In genomic region chr18:76529433-76529811, GRCh38 we compare ENCODE assay signal across 10 cellular contexts. TPM values are rescaled to one million over a fixed set of nuclear protein-coding genes. Genes with fewer than 3 reads are reported as not detected.
DNase-seq lines count a peak whose midpoint lies in the region; ATAC-seq and TF ChIP-seq lines count a peak whose summit lies in the region.
"Had no signal": no experiment of that assay in that cellular context is flagged by ENCODE, and none has a peak within 500 bp of the region (broad histone marks: within the 10 kb centered on the region; RNA-seq: fewer than 3 reads in every experiment).

No MANE protein-coding gene starts in this region.

- TF ChIP-seq CTCF in IMR-90 (conservative IDR thresholded peaks at IDR 0.05; ENCODE audit: low read depth, low read length) (no peak), fibroblast of lung (conservative IDR thresholded peaks at IDR 0.05 in 1 of 2, IDR thresholded peaks at IDR 0.05 in 1 of 2; ENCODE audit: low read depth in 1 of 2, low read length in 2 of 2) (no peak), osteoblast (IDR thresholded peaks at IDR 0.05; ENCODE audit: extremely low read depth, low read depth, low read length) (no peak), colonic mucosa (IDR thresholded peaks at IDR 0.05) (no peak)

- H3K14ac ChIP-seq in IMR-90 (replicated peaks; ENCODE audit: low read depth, low read length) = peak overlapping the region; percentile 41; the same call in 1 of the 2 replicates

- H2BK20ac ChIP-seq in IMR-90 (ENCODE audit: low read depth, low read length) = no peak overlapping the region

- H3K4me1 ChIP-seq in ACC112 (ENCODE audit: control insufficient read depth, insufficient read depth, low read length, unreplicated experiment) = peaks cover 15% of the 10 kb centered on the region
- peaks cover 5% of the 10 kb centered on the region; the same call in 1 of the 2 replicates for H3K4me1 ChIP-seq in IMR-90 (ENCODE audit: control insufficient read depth, insufficient read depth, low read length)
- H3K4me1 ChIP-seq in fibroblast of lung (ENCODE audit: control insufficient read depth, extremely low read depth, insufficient read depth, low read length) = peaks cover 4% of the 10 kb centered on the region
- H3K4me1 ChIP-seq in osteoblast (ENCODE audit: insufficient read depth, low read length) = peaks cover 7% of the 10 kb centered on the region
- no peaks in the 10 kb centered on the region for H3K4me1 ChIP-seq in colonic mucosa

- POLR2A ChIA-PET in IMR-90 (lab: Charles Lee; ENCODE audit: unreplicated experiment) = no interaction called here

- WGBS in IMR-90 (ENCODE audit: extremely low coverage in 2 of 2, insufficient read length in 1 of 2), 2 experiments = 91% methylated on average over 15 of the region's 23 CpGs; no CpG with 5 or more reads in 1 of the 2 experiments

- TF ChIP-seq RAD21 in IMR-90 (IDR thresholded peaks at IDR 0.05; ENCODE audit: low read length) = no peak

- CTCF ChIA-PET in IMR-90 (lab: Yijun Ruan, JAX) = interaction anchor here (1.1 kb wide), 1 partner anchor 35 kb away, joined by 3 read pairs; no protein-coding TSS in a partner anchor

- peak overlapping the region; percentile 66 to 89; a peak in 3 of 4 replicates for H4K8ac ChIP-seq in IMR-90 (ENCODE audit: low read depth in 2 of 2, low read length in 2 of 2)

- in situ Hi-C loops in IMR-90 (cut with MboI; ENCODE audit: low sequenced_read_pairs) = no loop called here

- BruUV-seq in IMR-90 (replicated peaks; lab: Mats Ljungman, UMichigan) = no TSS peak

- no peaks in the 10 kb centered on the region for H3K9me1 ChIP-seq in IMR-90 (ENCODE audit: insufficient read depth, low read length)

- H3K9ac ChIP-seq in IMR-90 (ENCODE audit: low read depth, low read length) (no peak overlapping the region), fibroblast of lung (ENCODE audit: insufficient read depth, low read length) (no peak overlapping the region), colonic mucosa (ENCODE audit: low read depth in 2 of 2, low read length in 2 of 2) (no peak overlapping the region)

- peak overlapping the region; percentile 66; the same call in 1 of the 2 replicates for H2BK120ac ChIP-seq in IMR-90 (ENCODE audit: low read depth, low read length)

- H3K4ac ChIP-seq in IMR-90 (ENCODE audit: low read depth, low read length) = peak overlapping the region; percentile 51; the same call in 1 of the 2 replicates

- H3K4me2 ChIP-seq in IMR-90 (ENCODE audit: low read depth, low read length) (no peak overlapping the region), fibroblast of lung (ENCODE audit: extremely low read depth, insufficient read depth, low read length) (peak overlapping the region; percentile 94), osteoblast (ENCODE audit: insufficient read depth, low read length) (peak overlapping the region; percentile 83)

- H3K4me3 ChIP-seq in ACC112 (ENCODE audit: low read depth, low read length) (0 out of 2 replicates have a peak overlapping the region, but pooled peaks have one; percentile 70), IMR-90 (ENCODE audit: insufficient read depth, low read depth, low read length) (no peak overlapping the region), fibroblast of lung (replicated peaks in 1 of 4; ENCODE audit: control extremely low read depth in 1 of 4, insufficient read depth in 1 of 4, low read depth in 3 of 4, low read length in 4 of 4) (peak overlapping the region in 3 of 4 experiments; percentile 44 to 61 (median 49)), osteoblast (ENCODE audit: insufficient read depth, low read length) (peak overlapping the region; percentile 63), colonic mucosa (no peak overlapping the region)

- H3K56ac ChIP-seq in IMR-90 (ENCODE audit: extremely low read depth, insufficient read depth, low read length) = no peak overlapping the region

- H3K27me3 ChIP-seq in ACC112 (ENCODE audit: insufficient read depth, low read length) (no peaks in the 10 kb centered on the region), IMR-90 (ENCODE audit: control insufficient read depth, insufficient read depth, low read length) (no peaks in the 10 kb centered on the region), fibroblast of lung (ENCODE audit: control insufficient read depth, insufficient read depth, low read length) (no peaks in the 10 kb centered on the region), osteoblast (ENCODE audit: insufficient read depth, low read length) (peaks cover 35% of the 10 kb centered on the region), colonic mucosa (no peaks in the 10 kb centered on the region)

- no peaks in the 10 kb centered on the region for H3K36me3 ChIP-seq in ACC112 (ENCODE audit: insufficient read depth, low read length)
- no peaks in the 10 kb centered on the region for H3K36me3 ChIP-seq in IMR-90 (ENCODE audit: control insufficient read depth, insufficient read depth, low read length)
- H3K36me3 ChIP-seq in fibroblast of lung (ENCODE audit: control insufficient read depth, insufficient read depth, low read length) = no peaks in the 10 kb centered on the region
- no peaks in the 10 kb centered on the region for H3K36me3 ChIP-seq in osteoblast (ENCODE audit: insufficient read depth, low read length)
- no peaks in the 10 kb centered on the region for H3K36me3 ChIP-seq in colonic mucosa

- no peak overlapping the region for H2BK5ac ChIP-seq in IMR-90 (ENCODE audit: low read depth, low read length, poor library complexity, severe bottlenecking)

- peak overlapping the region; percentile 9; the same call in 1 of the 3 replicates for H2BK15ac ChIP-seq in IMR-90 (ENCODE audit: low read depth, low read length)

- intact Hi-C loops in IMR-90 (cut with micrococcal nuclease) (no loop called here), colonic mucosa (cut with DNase I) (no loop called here)

- 0 out of 2 replicates have a peak overlapping the region, but pooled peaks have one; percentile 28 for H3K23ac ChIP-seq in IMR-90 (ENCODE audit: low read depth, low read length)

- H4K5ac ChIP-seq in IMR-90 (ENCODE audit: low read depth, low read length) = no peak overlapping the region

- no peaks in the 10 kb centered on the region for H3K79me1 ChIP-seq in IMR-90 (ENCODE audit: low read depth in 1 of 2, low read length in 2 of 2)

- TF ChIP-seq POLR2A in IMR-90 (IDR thresholded peaks at IDR 0.05; ENCODE audit: low read depth, low read length) = no peak

- no peak overlapping the region; the same call in 1 of the 2 replicates for H3K18ac ChIP-seq in IMR-90 (ENCODE audit: low read depth, low read length)

- H3K9me3 ChIP-seq in IMR-90 (ENCODE audit: control insufficient read depth, insufficient read depth, low read length) (no peaks in the 10 kb centered on the region), fibroblast of lung (ENCODE audit: control insufficient read depth, insufficient read depth, low read depth, low read length) (no peaks in the 10 kb centered on the region), osteoblast (ENCODE audit: low read depth, low read length) (no peaks in the 10 kb centered on the region), colonic mucosa (no peaks in the 10 kb centered on the region)

- H2AK5ac ChIP-seq in IMR-90 (ENCODE audit: low read depth, low read length) = peak overlapping the region; percentile 51; the same call in 1 of the 2 replicates

- DNase-seq in IMR-90 (no peak), fibroblast of lung (ENCODE audit: low read depth in 2 of 2) (no peak), osteoblast (ENCODE audit: insufficient read length, low spot score, missing footprints) (no peak), T1000 (lab: John Stamatoyannopoulos, UW) (no peak), T-helper 9 cell (no peak), colonic mucosa (no peak), NCI-H524 (lab: John Stamatoyannopoulos, UW) (no peak)
- DNase-seq: NCI-H446 had no signal

- H4K20me1 ChIP-seq in IMR-90 (ENCODE audit: insufficient read depth, low read length) (no peaks in the 10 kb centered on the region), fibroblast of lung (ENCODE audit: control insufficient read depth, extremely low read depth, insufficient read depth, low read length) (no peaks in the 10 kb centered on the region), osteoblast (ENCODE audit: insufficient read depth, low read length) (no peaks in the 10 kb centered on the region)

- H3K79me2 ChIP-seq in ACC112 (ENCODE audit: control insufficient read depth, insufficient read depth, low read length, unreplicated experiment) (no peaks in the 10 kb centered on the region), fibroblast of lung (ENCODE audit: control insufficient read depth, insufficient read depth, low read length) (no peaks in the 10 kb centered on the region), osteoblast (ENCODE audit: insufficient read depth, low read length) (no peaks in the 10 kb centered on the region)

- peak overlapping the region; percentile 72 for H2AFZ ChIP-seq in ACC112 (ENCODE audit: low read length, unreplicated experiment)
- H2AFZ ChIP-seq in IMR-90 (replicated peaks; ENCODE audit: low read length, poor library complexity) = peak overlapping the region; percentile 94
- peak overlapping the region; percentile 94 for H2AFZ ChIP-seq in fibroblast of lung (ENCODE audit: low read length)
- H2AFZ ChIP-seq in osteoblast (ENCODE audit: low read length) = peak overlapping the region; percentile 90

- H4K91ac ChIP-seq in IMR-90 (ENCODE audit: insufficient read depth, low read depth, low read length) = peak overlapping the region; percentile 39

- dilution Hi-C loops in IMR-90 (cut with HindIII; ENCODE audit: low sequenced_read_pairs, unreplicated experiment) = no loop called here

- H2AK9ac ChIP-seq in IMR-90 (replicated peaks; ENCODE audit: low read depth, low read length, poor library complexity) = peak overlapping the region; percentile 33

- H3K27ac ChIP-seq in ACC112 (ENCODE audit: low read depth, low read length) = no peak overlapping the region; the same call in 1 of the 2 replicates
- peak overlapping the region; percentile 35; the same call in 1 of the 2 replicates for H3K27ac ChIP-seq in IMR-90 (ENCODE audit: insufficient read depth, low read length)
- peak overlapping the region; percentile 72 for H3K27ac ChIP-seq in fibroblast of lung (ENCODE audit: insufficient read depth, low read length)
- H3K27ac ChIP-seq in osteoblast (ENCODE audit: low read depth, low read length) = no peak overlapping the region
- H3K27ac ChIP-seq in colonic mucosa = no peak overlapping the region
- H3K27ac ChIP-seq: C4-2B had no signal

- ATAC-seq in IMR-90 (ENCODE audit: low read depth) = no peak

TF ChIP-seq in IMR-90, 13 proteins besides CTCF, POLR2A, EP300 and RAD21 (continues in another document):
- no peak for TF ChIP-seq BHLHE40 (IDR thresholded peaks at IDR 0.05; ENCODE audit: low read depth, low read length)

RNA-seq across cellular contexts. Expression of gene ZNF516, which starts 34.4 kb away (rescaled TPM):
- 7.9 and 9.7 TPM in 2 replicates for total RNA-seq in IMR-90 (2012; rRNA removed)
- polyA plus RNA-seq in IMR-90 (2012; rRNA removed) = 16.6 and 16.9 TPM in 2 replicates
- 11.0 and 15.4 TPM in 2 replicates for polyA plus RNA-seq in IMR-90 (2012; cell fraction: cytosol; rRNA removed)
- polyA plus RNA-seq in IMR-90 (2012; cell fraction: nucleus; rRNA removed; ENCODE audit: low replicate concordance) = 50.6 and 72.6 TPM in 2 replicates
- total RNA-seq in fibroblast of lung = 28.0 and 32.7 TPM in 2 replicates
- polyA plus RNA-seq in fibroblast of lung = 7.9 and 12.0 TPM in 2 replicates
- polyA plus RNA-seq in fibroblast of lung (2012) = 12.1 and 15.4 TPM in 2 replicates
- 12.6 and 13.6 TPM in 2 replicates for polyA minus RNA-seq in fibroblast of lung (ENCODE audit: low replicate concordance)
- 16.3 and 17.7 TPM in 2 replicates for total RNA-seq in osteoblast
- 10 to 100 TPM; 15.2 to 21.3 TPM for total RNA-seq in colonic mucosa

Comparison
In these comparisons a context has a peak if more than half of its experiments do, and no peak if none do; other contexts are left out.
1. H3K27ac ChIP-seq: peak in IMR-90 (single experiment) and fibroblast of lung (single experiment); none in ACC112 (single experiment), osteoblast (single experiment) and colonic mucosa (single experiment).
2. H3K4me3 ChIP-seq: peak in ACC112 (single experiment), fibroblast of lung (3 of 4) and osteoblast (single experiment); none in IMR-90 (single experiment) and colonic mucosa (single experiment).
3. Peak in every context shown above with its lines, with median percentiles within 50 percentile points of each other: H2AFZ ChIP-seq.